8 cellular contexts compared by ENCODE assay signal in genomic region chr10:28367865-28368541, GRCh38.
DNase-seq lines count a peak whose midpoint lies in the region; ATAC-seq and TF ChIP-seq lines count a peak whose summit lies in the region.

No MANE protein-coding gene starts in this region.

- no peak for TF ChIP-seq EP300 in esophagus muscularis mucosa (IDR thresholded peaks at IDR 0.05)

- H3K27ac Mint-ChIP-seq in progenitor cell of endocrine pancreas = no peak overlapping the region

- no peaks in the 10 kb centered on the region for H3K27me3 ChIP-seq in uterus
- H3K27me3 ChIP-seq in esophagus muscularis mucosa = no peaks in the 10 kb centered on the region

- peak; percentile 53 for DNase-seq in GM13977 (ENCODE audit: low spot score)
- peak; percentile 98 for DNase-seq in NOMO-1 treated with DMSO at 0.1 percent for 48 hours (lab: John Stamatoyannopoulos, UW; ENCODE audit: unreplicated experiment)
- DNase-seq in activated gamma-delta T cell treated with anti-CD3 and anti-CD28 coated beads, Interleukin-2, amount 50 U/mL, for 16 hours (ENCODE audit: low read depth) = peak; percentile 22
- peak; percentile 66 for DNase-seq in pons (ENCODE audit: low spot score)
- DNase-seq in uterus = no peak
- no peak for DNase-seq in progenitor cell of endocrine pancreas (ENCODE audit: low spot score, unreplicated experiment)
- no peak for DNase-seq in esophagus muscularis mucosa (ENCODE audit: extremely low spot score)

- peaks cover 11% of the 10 kb centered on the region for H3K4me1 Mint-ChIP-seq in progenitor cell of endocrine pancreas (ENCODE audit: low read depth)

- in situ Hi-C loops in GM13977 (cut with MboI; ENCODE audit: low pct_unique_long_range_greater_than_20kb, low sequenced_read_pairs, unreplicated experiment) = no loop called here

- no peaks in the 10 kb centered on the region for H3K9me3 ChIP-seq in uterus
- no peaks in the 10 kb centered on the region for H3K9me3 ChIP-seq in esophagus muscularis mucosa

- intact Hi-C loops in uterus (cut with DNase I; ENCODE audit: low total_unique reads) = no loop called here
- intact Hi-C loops in esophagus muscularis mucosa (cut with DNase I) = no loop called here

- 74% methylated on average over 10 of the region's 10 CpGs for WGBS in esophagus muscularis mucosa

- H3K36me3 ChIP-seq in uterus = no peaks in the 10 kb centered on the region
- H3K36me3 ChIP-seq in esophagus muscularis mucosa = no peaks in the 10 kb centered on the region

- TF ChIP-seq CTCF in GM13977 (IDR thresholded peaks at IDR 0.05; ENCODE audit: extremely low read depth, insufficient read depth, missing control alignments) (no peak), uterus (IDR thresholded peaks at IDR 0.05) (no peak), progenitor cell of endocrine pancreas (IDR thresholded peaks at IDR 0.05; ENCODE audit: unreplicated experiment) (no peak), esophagus muscularis mucosa (IDR thresholded peaks at IDR 0.05) (no peak)

- H3K36me3 Mint-ChIP-seq in progenitor cell of endocrine pancreas (ENCODE audit: insufficient read depth) = no peaks in the 10 kb centered on the region

- H3K4me1 ChIP-seq in uterus = no peaks in the 10 kb centered on the region
- H3K4me1 ChIP-seq in esophagus muscularis mucosa = no peaks in the 10 kb centered on the region

- H3K27me3 Mint-ChIP-seq in progenitor cell of endocrine pancreas = no peaks in the 10 kb centered on the region

- H3K4me3 ChIP-seq in uterus = no peak overlapping the region
- H3K4me3 ChIP-seq in esophagus muscularis mucosa = no peak overlapping the region

- H3K4me3 Mint-ChIP-seq in progenitor cell of endocrine pancreas (ENCODE audit: low read depth) = no peak overlapping the region

- H3K27ac ChIP-seq in uterus = no peak overlapping the region
- no peak overlapping the region for H3K27ac ChIP-seq in esophagus muscularis mucosa (replicated peaks in 1 of 4)

- ATAC-seq in HG02588 (IDR thresholded peaks at IDR 0.05; ENCODE audit: unreplicated experiment) = peak; percentile 87

- TF ChIP-seq POLR2A in uterus (IDR thresholded peaks at IDR 0.05) (no peak), esophagus muscularis mucosa (IDR thresholded peaks at IDR 0.05; ENCODE audit: low read depth) (no peak)

- H3K9me3 Mint-ChIP-seq in progenitor cell of endocrine pancreas (ENCODE audit: low read depth) = no peaks in the 10 kb centered on the region

Comparison
In these comparisons a context has a peak if more than half of its experiments do, and no peak if none do; other contexts are left out.
1. DNase-seq: peak in GM13977 (single experiment), NOMO-1 treated with DMSO at 0.1 percent for 48 hours (single experiment), activated gamma-delta T cell treated with anti-CD3 and anti-CD28 coated beads, Interleukin-2, amount 50 U/mL, for 16 hours (single experiment) and pons (single experiment); none in uterus (0 of 2), progenitor cell of endocrine pancreas (single experiment) and esophagus muscularis mucosa (single experiment).